ENCODE assay signal across 9 cellular contexts in the genomic region with DNA sequence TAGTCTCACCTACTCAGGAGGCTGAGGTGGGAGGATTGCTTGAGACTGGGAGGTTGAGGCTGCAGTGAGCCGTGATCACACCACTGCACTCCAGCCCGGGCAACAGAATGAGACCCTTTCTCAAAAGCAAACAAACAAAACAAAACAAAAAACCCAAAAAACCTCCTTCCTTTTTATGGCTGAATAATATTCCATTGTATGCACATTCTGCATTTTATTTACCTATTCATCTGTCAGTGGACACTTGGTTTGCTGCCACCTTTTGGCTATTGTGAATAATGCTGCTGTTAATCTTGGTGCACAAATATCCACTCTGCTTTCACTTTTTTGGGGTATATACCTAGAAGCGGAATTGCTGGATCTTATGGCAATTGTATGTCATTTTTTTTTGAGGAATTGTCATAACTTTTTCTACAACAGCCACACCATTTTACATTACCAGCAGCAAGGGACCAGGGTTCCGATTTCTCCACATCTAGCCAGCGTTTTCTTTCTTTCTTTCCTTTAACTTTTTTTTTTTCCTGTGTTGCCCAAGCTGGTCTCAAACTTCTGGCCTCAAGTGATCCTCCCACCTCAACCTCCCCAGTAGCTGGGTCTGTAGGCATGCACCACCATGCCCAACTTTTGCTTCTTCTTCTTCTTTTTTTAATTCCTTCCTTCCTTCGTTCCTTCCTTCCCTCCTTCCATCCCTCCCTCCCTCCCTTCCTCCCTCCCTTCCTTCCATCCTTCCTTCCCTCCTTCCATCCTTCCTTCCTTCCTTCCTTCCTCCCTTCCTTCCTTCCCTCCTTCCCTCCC. TPM values are rescaled to one million over a fixed set of nuclear protein-coding genes. Genes with fewer than 3 reads are reported as not detected.
DNase-seq lines count a peak whose midpoint lies in the region; ATAC-seq, FAIRE-seq and TF ChIP-seq lines count a peak whose summit lies in the region.
"Had no signal": no experiment of that assay in that cellular context is flagged by ENCODE, and none has a peak within 500 bp of the region (broad histone marks: within the 10 kb centered on the region; RNA-seq: fewer than 3 reads in every experiment).

No MANE protein-coding gene starts in this region.

- peaks cover 23 to 70% (median 50%) of the 10 kb centered on the region in 5 donors for H3K27me3 Mint-ChIP-seq in naive thymus-derived CD4-positive, alpha-beta T cell

- H2AFZ ChIP-seq in K562 (ENCODE audit: low read depth, low read length): no peak overlapping the region

- H3K4me1 Mint-ChIP-seq in naive thymus-derived CD4-positive, alpha-beta T cell: peaks cover 0 to 4% (median 0%) of the 10 kb centered on the region in 7 donors

- H3K9me1 ChIP-seq in K562 (ENCODE audit: control insufficient read depth, insufficient read depth, low read length): no peaks in the 10 kb centered on the region

- no peak for TF ChIP-seq EP300 in Ishikawa (IDR thresholded peaks at IDR 0.05; ENCODE audit: borderline replicate concordance)
- no peak for TF ChIP-seq EP300 in K562 (IDR thresholded peaks at IDR 0.05; ENCODE audit: low read length)

- H3K9me3 ChIP-seq in K562 (replicated peaks; ENCODE audit: control insufficient read depth, insufficient read depth, low read depth, low read length): peaks cover 4% of the 10 kb centered on the region; the same call in 1 of the 2 replicates
- H3K9me3 ChIP-seq in naive thymus-derived CD4-positive, alpha-beta T cell (ENCODE audit: control insufficient read depth in 2 of 3, low read length in 3 of 3): peaks cover 0 to 6% (median 0%) of the 10 kb centered on the region in 3 experiments

- no peak overlapping the region for H3K4me2 ChIP-seq in K562 (ENCODE audit: insufficient read depth, low read length)

- TF ChIP-seq RAD21 in Ishikawa (IDR thresholded peaks at IDR 0.05; ENCODE audit: low read depth) (peak; percentile 55), K562 (CRISPR knock-in tag; conservative IDR thresholded peaks at IDR 0.05 in 1 of 2, IDR thresholded peaks at IDR 0.05 in 1 of 2) (peak; percentile 55 to 71; a peak in 3 of 4 replicates)

- no peak overlapping the region for H3K4me3 ChIP-seq in K562
- H3K4me3 ChIP-seq in naive thymus-derived CD4-positive, alpha-beta T cell (ENCODE audit: low read length): no peak overlapping the region

- H3K9ac ChIP-seq in K562 (ENCODE audit: insufficient read depth in 1 of 2, low read depth in 2 of 2, low read length in 2 of 2): no peak overlapping the region

- WGBS in K562 (ENCODE audit: insufficient coverage, low coverage, missing lambda C conversion rate): 4% methylated on average over 5 of the region's 6 CpGs

- FAIRE-seq in K562 (lab: Jason Lieb, UNC): peak; percentile 90

- H3K4me1 ChIP-seq in K562 (replicated peaks in 1 of 2; ENCODE audit: control insufficient read depth in 2 of 2, insufficient read depth in 2 of 2, low read length in 2 of 2): no peaks in the 10 kb centered on the region
- H3K4me1 ChIP-seq in naive thymus-derived CD4-positive, alpha-beta T cell (ENCODE audit: control insufficient read depth in 2 of 2, insufficient read depth in 2 of 2, low read length in 2 of 2): no peaks in the 10 kb centered on the region

- BruUV-seq in K562 (replicated peaks; lab: Mats Ljungman, UMichigan): no TSS peak

- no peak overlapping the region for H3K27ac ChIP-seq in K562 (ENCODE audit: extremely low read depth, low read depth, low read length)
- no peak overlapping the region for H3K27ac ChIP-seq in naive thymus-derived CD4-positive, alpha-beta T cell (ENCODE audit: low read depth, low read length)

- peak; percentile 42 for DNase-seq in Daoy (ENCODE audit: low read depth)
- peak in 1 of 4 experiments; percentile 51 for DNase-seq in K562 (ENCODE audit: extremely low read depth in 1 of 4, low spot score in 3 of 4)
- peak in 5 of 9 donors; percentile 12 to 44 (median 23) for DNase-seq in naive thymus-derived CD4-positive, alpha-beta T cell
- no peak for DNase-seq in activated T-cell treated with anti-CD3 and anti-CD28 coated beads, Interleukin-2, amount 50 U/mL, for 1 hour

- peaks cover 24 to 57% of the 10 kb centered on the region in 2 experiments; a peak in 4 of 5 replicates for H3K27me3 ChIP-seq in K562 (ENCODE audit: control insufficient read depth in 2 of 2, insufficient read depth in 2 of 2, low read length in 2 of 2)
- peaks cover 0 to 4% of the 10 kb centered on the region in 2 donors for H3K27me3 ChIP-seq in naive thymus-derived CD4-positive, alpha-beta T cell (ENCODE audit: control insufficient read depth in 2 of 2, insufficient read depth in 2 of 2, low read length in 2 of 2)

- ATAC-seq in K562: peak; percentile 66
- ATAC-seq in naive thymus-derived CD4-positive, alpha-beta T cell: peak; percentile 44
- ATAC-seq in GM19324 (IDR thresholded peaks at IDR 0.05; ENCODE audit: low FRiP score, unreplicated experiment): no peak
- no peak for ATAC-seq in GM21381 (IDR thresholded peaks at IDR 0.05; ENCODE audit: unreplicated experiment)
- ATAC-seq in GM19452 (IDR thresholded peaks at IDR 0.05; ENCODE audit: unreplicated experiment): no peak

- H3K27ac Mint-ChIP-seq in naive thymus-derived CD4-positive, alpha-beta T cell: peak overlapping the region in 1 of 9 donors; percentile 2

- no peak for TF ChIP-seq POLR2A in K562 (conservative IDR thresholded peaks at IDR 0.05)

- H3K9me3 Mint-ChIP-seq in naive thymus-derived CD4-positive, alpha-beta T cell: peaks cover 0 to 15% (median 5%) of the 10 kb centered on the region in 11 donors

- no peaks in the 10 kb centered on the region for H3K79me2 ChIP-seq in K562 (ENCODE audit: control insufficient read depth, insufficient read depth, low read length)

- no peaks in the 10 kb centered on the region for H4K20me1 ChIP-seq in K562 (replicated peaks; ENCODE audit: control insufficient read depth, insufficient read depth, low read length)

- no peak overlapping the region for H3K4me3 Mint-ChIP-seq in naive thymus-derived CD4-positive, alpha-beta T cell

- in situ Hi-C loops in K562 (cut with MboI): no loop called here

- peak; percentile 62 to 76 (median 70) for TF ChIP-seq CTCF in K562 (IDR thresholded peaks at IDR 0.05 in 2 of 3, conservative IDR thresholded peaks at IDR 0.05 in 1 of 3; ENCODE audit: insufficient read depth in 2 of 3, low read depth in 1 of 3, low read length in 3 of 3)

- CTCF ChIA-PET in K562 (lab: Yijun Ruan, JAX; ENCODE audit: low intra/inter-chr PET ratio): interaction anchor here (0.9 to 1.4 kb wide), 6 partner anchors 38 to 724 kb away, joined by 3 to 8 read pairs (median 4); a partner anchor contains a TSS
- CTCF ChIA-PET in naive thymus-derived CD4-positive, alpha-beta T cell (lab: Charles Lee): interaction anchor here (0.6 kb wide), 1 partner anchor 280 kb away, joined by 4 read pairs; no protein-coding TSS in a partner anchor

- no peaks in the 10 kb centered on the region for H3K36me3 ChIP-seq in K562 (ENCODE audit: control insufficient read depth, insufficient read depth, low read length)
- no peaks in the 10 kb centered on the region for H3K36me3 ChIP-seq in naive thymus-derived CD4-positive, alpha-beta T cell (ENCODE audit: control insufficient read depth in 2 of 3, insufficient read depth in 3 of 3, low read length in 3 of 3)

- POLR2A ChIA-PET in K562 (lab: Yijun Ruan, JAX): no interaction called here
- POLR2A ChIA-PET in naive thymus-derived CD4-positive, alpha-beta T cell (lab: Charles Lee): interaction anchor here (0.7 kb wide), 1 partner anchor 227 kb away, joined by 4 read pairs; no protein-coding TSS in a partner anchor

- H3K36me3 Mint-ChIP-seq in naive thymus-derived CD4-positive, alpha-beta T cell: peaks cover 0 to 8% (median 4%) of the 10 kb centered on the region in 5 donors

- intact Hi-C loops in K562 (cut with micrococcal nuclease): loop anchor here (2.0 to 5.0 kb wide), 2 partner anchors 37 to 222 kb away; a partner anchor contains a TSS
- intact Hi-C loops in naive thymus-derived CD4-positive, alpha-beta T cell (cut with micrococcal nuclease): loop anchor here (1.0 to 5.0 kb wide), 5 partner anchors 60 to 492 kb away; a partner anchor contains a TSS

TF ChIP-seq in K562, 482 proteins besides CTCF, POLR2A, EP300 and RAD21 (continues in another document):
- TF ChIP-seq KAT7 (CRISPR knock-in tag; IDR thresholded peaks at IDR 0.05; ENCODE audit: borderline replicate concordance): no peak
- TF ChIP-seq, protein P1, sequence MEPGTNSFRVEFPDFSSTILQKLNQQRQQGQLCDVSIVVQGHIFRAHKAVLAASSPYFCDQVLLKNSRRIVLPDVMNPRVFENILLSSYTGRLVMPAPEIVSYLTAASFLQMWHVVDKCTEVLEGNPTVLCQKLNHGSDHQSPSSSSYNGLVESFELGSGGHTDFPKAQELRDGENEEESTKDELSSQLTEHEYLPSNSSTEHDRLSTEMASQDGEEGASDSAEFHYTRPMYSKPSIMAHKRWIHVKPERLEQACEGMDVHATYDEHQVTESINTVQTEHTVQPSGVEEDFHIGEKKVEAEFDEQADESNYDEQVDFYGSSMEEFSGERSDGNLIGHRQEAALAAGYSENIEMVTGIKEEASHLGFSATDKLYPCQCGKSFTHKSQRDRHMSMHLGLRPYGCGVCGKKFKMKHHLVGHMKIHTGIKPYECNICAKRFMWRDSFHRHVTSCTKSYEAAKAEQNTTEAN (CRISPR knock-in tag; IDR thresholded peaks at IDR 0.05): no peak
- TF ChIP-seq GTF2E2 (tag; IDR thresholded peaks at IDR 0.05): no peak

RNA-seq across cellular contexts. Expression of a gene that starts 30.6 kb away (rescaled TPM):
- total RNA-seq in Daoy (2014; rRNA removed; shearing (Covaris generic)): 20.6 and 26.3 TPM in 2 replicates
- not detected in 2 replicates for total RNA-seq in K562 (2011; cell fraction: chromatin; rRNA removed; ENCODE audit: low replicate concordance)
- not detected in 2 replicates for total RNA-seq in K562 (2011; cell fraction: nucleolus; rRNA removed)
- total RNA-seq in K562 (2011; cell fraction: nucleoplasm; rRNA removed): not detected in 2 replicates
- total RNA-seq in K562 (2014; rRNA removed): not detected in 2 replicates
- total RNA-seq in K562 (2014; rRNA removed; fragmentation: Illumina TruSeq; extraction: Trizol): not detected in 2 replicates
- total RNA-seq in K562 (2015; rRNA removed; fragmentation: Illumina TruSeq; extraction: Trizol): not detected in 2 replicates
- not detected in 2 replicates for total RNA-seq in K562 (2021)
- polyA plus RNA-seq in K562 (2011; rRNA removed): not detected in 2 replicates
- polyA plus RNA-seq in K562 (2011; cell fraction: cytosol; rRNA removed): not detected in 2 replicates
- not detected in 2 replicates for polyA plus RNA-seq in K562 (2011; cell fraction: nucleus; rRNA removed)
- not detected in 2 replicates for polyA plus RNA-seq in K562 (2012)
- polyA plus RNA-seq in K562 (2014; fragmentation: Illumina TruSeq; extraction: Trizol): not detected in 2 replicates
- not detected for polyA plus RNA-seq in K562 (2014; fragmentation: Nextera tagmentation; extraction: Ambion mirVana)
- not detected in 2 replicates for polyA plus RNA-seq in K562 (2014; rRNA removed)
- polyA minus RNA-seq in K562 (2011; rRNA and poly(A)+ RNA removed): not detected in 2 replicates
- polyA minus RNA-seq in K562 (2011; cell fraction: cytosol; rRNA and poly(A)+ RNA removed): not detected in 2 replicates
- polyA minus RNA-seq in K562 (2011; cell fraction: nucleus; rRNA and poly(A)+ RNA removed): not detected in 2 replicates
- total RNA-seq in naive thymus-derived CD4-positive, alpha-beta T cell: not detected
- polyA plus RNA-seq in naive thymus-derived CD4-positive, alpha-beta T cell: not detected
- total RNA-seq: subcutaneous adipose tissue had no signal

Comparison
In these comparisons a context has a peak if more than half of its experiments do, and no peak if none do; other contexts are left out.
1. ATAC-seq: peak in K562 (single experiment) and naive thymus-derived CD4-positive, alpha-beta T cell (single experiment); none in GM19324 (single experiment), GM21381 (single experiment) and GM19452 (single experiment).
2. RNA of a gene that starts 30.6 kb away (total RNA-seq): 20.6 to 26.3 TPM in Daoy; not detected in K562 and not detected in naive thymus-derived CD4-positive, alpha-beta T cell; every median in the first group is over 10 times any median in the second.